In the genomic region with DNA sequence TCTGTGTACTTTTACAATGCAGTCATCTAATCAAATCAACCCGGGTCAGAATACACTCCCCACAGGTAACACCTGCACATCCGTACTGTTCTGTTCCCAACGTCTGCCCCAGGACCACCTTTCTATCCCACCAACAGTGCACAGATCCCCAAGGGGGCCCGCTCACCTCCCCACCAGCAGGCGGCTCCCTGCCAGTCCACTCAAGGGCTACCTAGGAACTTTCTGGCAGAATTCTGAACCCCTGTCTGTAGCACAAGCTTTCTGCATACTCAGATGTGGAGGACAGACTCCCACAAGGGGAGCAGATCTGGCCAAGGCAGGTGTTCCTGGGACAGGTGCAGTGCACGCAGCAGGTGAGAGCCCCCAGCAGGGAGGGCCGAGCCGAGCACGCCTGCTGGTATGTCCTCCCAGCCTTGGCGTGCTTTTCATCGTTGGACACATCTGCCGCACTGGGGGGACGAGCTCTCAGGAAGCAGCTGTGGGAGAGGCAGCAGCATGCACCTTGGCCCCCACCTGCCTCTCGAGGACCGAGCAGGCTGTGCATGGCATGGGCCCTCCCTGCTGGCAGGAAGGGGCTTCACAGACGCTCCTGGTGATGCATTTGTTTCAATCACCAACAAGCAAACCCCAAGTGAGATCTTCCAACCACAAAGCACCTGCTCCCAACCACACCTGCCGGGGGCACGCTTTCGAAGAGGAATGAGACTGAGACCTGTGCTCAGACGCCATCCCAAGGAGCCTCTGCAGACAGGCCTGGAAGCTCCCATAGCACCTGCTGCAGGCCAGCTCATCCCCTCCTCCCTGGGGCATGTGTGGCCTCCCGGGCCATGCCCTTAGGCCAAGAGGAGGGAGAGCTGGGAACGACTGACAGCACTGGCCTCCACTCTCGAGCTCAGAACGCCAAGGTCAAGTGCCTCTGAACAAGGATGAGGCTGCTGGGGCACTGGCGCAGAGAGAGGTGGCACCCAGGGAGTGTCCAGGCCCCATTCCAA, we compare ENCODE assay signal across 8 cellular contexts. TPM values are rescaled to one million over a fixed set of nuclear protein-coding genes. Genes with fewer than 3 reads are reported as not detected.
DNase-seq lines count a peak whose midpoint lies in the region; ATAC-seq and TF ChIP-seq lines count a peak whose summit lies in the region.

No MANE protein-coding gene starts in this region.

- peak; percentile 63 for ATAC-seq in GM21390 (IDR thresholded peaks at IDR 0.05; ENCODE audit: unreplicated experiment)
- ATAC-seq in HG03521 (IDR thresholded peaks at IDR 0.05; ENCODE audit: unreplicated experiment): peak; percentile 57
- ATAC-seq in activated naive CD4-positive, alpha-beta T cell treated with anti-CD3 and anti-CD28 coated beads, Interleukin-2, amount 50 U/mL, for 72 hours: peak; percentile 24 to 59
- peak; percentile 82 for ATAC-seq in stimulated activated memory B cell treated with anti-CD40 and anti-IgM and Interleukin-4, amounts not matched to agents 10 μg/mL and 1 μg/mL and 100 μg/mL, for 72 hours

- H3K4me3 ChIP-seq in GM12865 (ENCODE audit: low read depth, low read length): no peak overlapping the region

- peaks cover 49% of the 10 kb centered on the region for H3K4me1 Mint-ChIP-seq in stimulated activated memory B cell treated with anti-CD40 and anti-IgM and Interleukin-4, amounts not matched to agents 10 μg/mL and 1 μg/mL and 100 μg/mL, for 72 hours
- peaks cover 15% of the 10 kb centered on the region for H3K4me1 Mint-ChIP-seq in glutamatergic neuron (ENCODE audit: low read depth, unreplicated experiment)

- no peaks in the 10 kb centered on the region for H3K27me3 Mint-ChIP-seq in stimulated activated memory B cell treated with anti-CD40 and anti-IgM and Interleukin-4, amounts not matched to agents 10 μg/mL and 1 μg/mL and 100 μg/mL, for 72 hours
- H3K27me3 Mint-ChIP-seq in glutamatergic neuron (ENCODE audit: unreplicated experiment): no peaks in the 10 kb centered on the region

- H3K4me3 Mint-ChIP-seq in stimulated activated memory B cell treated with anti-CD40 and anti-IgM and Interleukin-4, amounts not matched to agents 10 μg/mL and 1 μg/mL and 100 μg/mL, for 72 hours: peak overlapping the region; percentile 42
- H3K4me3 Mint-ChIP-seq in glutamatergic neuron (ENCODE audit: unreplicated experiment): no peak overlapping the region

- DNase-seq in GM12865 (ENCODE audit: low read depth) (peak; percentile 75), ureter (ENCODE audit: low spot score) (no peak), glutamatergic neuron (no peak)
- peak in 1 of 2 donors; percentile 15 for DNase-seq in activated naive CD4-positive, alpha-beta T cell treated with anti-CD3 and anti-CD28 coated beads, Interleukin-2, amount 50 U/mL, for 72 hours (ENCODE audit: low spot score in 2 of 2)
- no peak for DNase-seq in activated effector memory CD4-positive, alpha-beta T cell treated with anti-CD3 and anti-CD28 coated beads, Interleukin-2, amount 50 U/mL, for 16 hours

- no peaks in the 10 kb centered on the region for H3K9me3 Mint-ChIP-seq in activated naive CD4-positive, alpha-beta T cell treated with anti-CD3 and anti-CD28 coated beads, Interleukin-2, amount 50 U/mL, for 72 hours
- no peaks in the 10 kb centered on the region for H3K9me3 Mint-ChIP-seq in stimulated activated memory B cell treated with anti-CD40 and anti-IgM and Interleukin-4, amounts not matched to agents 10 μg/mL and 1 μg/mL and 100 μg/mL, for 72 hours
- H3K9me3 Mint-ChIP-seq in glutamatergic neuron (ENCODE audit: unreplicated experiment): no peaks in the 10 kb centered on the region

- no peak overlapping the region for H3K27ac Mint-ChIP-seq in activated naive CD4-positive, alpha-beta T cell treated with anti-CD3 and anti-CD28 coated beads, Interleukin-2, amount 50 U/mL, for 72 hours
- H3K27ac Mint-ChIP-seq in stimulated activated memory B cell treated with anti-CD40 and anti-IgM and Interleukin-4, amounts not matched to agents 10 μg/mL and 1 μg/mL and 100 μg/mL, for 72 hours: peak overlapping the region; percentile 70
- H3K27ac Mint-ChIP-seq in glutamatergic neuron (ENCODE audit: unreplicated experiment): no peak overlapping the region

- TF ChIP-seq CTCF in GM12865 (IDR thresholded peaks at IDR 0.05; ENCODE audit: insufficient read depth, low read depth, low read length, missing control alignments) (peak; percentile 26), glutamatergic neuron (IDR thresholded peaks at IDR 0.05; ENCODE audit: partially characterized antibody, unreplicated experiment) (no peak)

- H3K36me3 Mint-ChIP-seq in activated naive CD4-positive, alpha-beta T cell treated with anti-CD3 and anti-CD28 coated beads, Interleukin-2, amount 50 U/mL, for 72 hours: no peaks in the 10 kb centered on the region
- H3K36me3 Mint-ChIP-seq in stimulated activated memory B cell treated with anti-CD40 and anti-IgM and Interleukin-4, amounts not matched to agents 10 μg/mL and 1 μg/mL and 100 μg/mL, for 72 hours: peaks cover 16% of the 10 kb centered on the region
- H3K36me3 Mint-ChIP-seq in glutamatergic neuron (ENCODE audit: unreplicated experiment): no peaks in the 10 kb centered on the region

RNA-seq across cellular contexts. Expression of gene RAB20, which starts 35.9 kb away (rescaled TPM):
- 10 to 100 TPM in 1 of 2 donors, under 1 TPM in 1; 0.30 to 18.5 TPM for total RNA-seq in activated naive CD4-positive, alpha-beta T cell treated with anti-CD3 and anti-CD28 coated beads, Interleukin-2, amount 50 U/mL, for 72 hours
- total RNA-seq in ureter (35.4 TPM), glutamatergic neuron (ENCODE audit: unreplicated experiment) (1.7 TPM)
